In genomic region chr17:77148109-77148958, GRCh38 we compare ENCODE assay signal across 16 cellular contexts. TPM values are rescaled to one million over a fixed set of nuclear protein-coding genes. Genes with fewer than 3 reads are reported as not detected.
DNase-seq lines count a peak whose midpoint lies in the region; ATAC-seq and TF ChIP-seq lines count a peak whose summit lies in the region.
"Had no signal": no experiment of that assay in that cellular context is flagged by ENCODE, and none has a peak within 500 bp of the region (broad histone marks: within the 10 kb centered on the region; RNA-seq: fewer than 3 reads in every experiment).

No MANE protein-coding gene starts in this region.

- ATAC-seq in memory B cell (ENCODE audit: low read depth) (no peak), HG02678 (IDR thresholded peaks at IDR 0.05; ENCODE audit: unreplicated experiment) (no peak), GM18861 (IDR thresholded peaks at IDR 0.05; ENCODE audit: unreplicated experiment) (no peak), omental fat pad (ENCODE audit: low FRiP score) (no peak), HG03432 (IDR thresholded peaks at IDR 0.05; ENCODE audit: unreplicated experiment) (no peak)
- ATAC-seq: PC-3 had no signal

- H3K27me3 ChIP-seq in KMS-11 (ENCODE audit: insufficient read depth, low read depth), result no peaks in the 10 kb centered on the region

- H3K4me1 Mint-ChIP-seq in dendritic cell treated with granulocyte-macrophage colony-stimulating factor and Interleukin-4, amounts not matched to agents 40 ng/mL and 50 ng/mL, for 4 days (ENCODE audit: low read depth), result peaks cover 69% of the 10 kb centered on the region
- peaks cover 47% of the 10 kb centered on the region for H3K4me1 Mint-ChIP-seq in memory B cell

- H3K4me2 ChIP-seq in KMS-11, result peak overlapping the region; percentile 53

- no peak overlapping the region for H3K9ac ChIP-seq in KMS-11

- intact Hi-C loops in dendritic cell treated with granulocyte-macrophage colony-stimulating factor and Interleukin-4, amounts not matched to agents 40 ng/mL and 50 ng/mL, for 4 days (cut with micrococcal nuclease), result no loop called here

- no peaks in the 10 kb centered on the region for H3K27me3 Mint-ChIP-seq in dendritic cell treated with granulocyte-macrophage colony-stimulating factor and Interleukin-4, amounts not matched to agents 40 ng/mL and 50 ng/mL, for 4 days
- no peaks in the 10 kb centered on the region for H3K27me3 Mint-ChIP-seq in memory B cell
- H3K27me3 Mint-ChIP-seq: activated CD4-positive, alpha-beta memory T cell treated with anti-CD3 and anti-CD28 coated beads, Interleukin-2, amount 10 ng/mL, durations not matched to agents 7 days and 5 days; stimulated activated memory B cell treated with anti-CD40 and anti-IgM and Interleukin-4, amounts not matched to agents 10 μg/mL and 1 μg/mL and 100 μg/mL, for 72 hours had no signal

- H3K27ac Mint-ChIP-seq in dendritic cell treated with granulocyte-macrophage colony-stimulating factor and Interleukin-4, amounts not matched to agents 40 ng/mL and 50 ng/mL, for 4 days, result peak overlapping the region; percentile 6
- peak overlapping the region; percentile 59 for H3K27ac Mint-ChIP-seq in memory B cell
- H3K27ac Mint-ChIP-seq: activated CD4-positive, alpha-beta memory T cell treated with anti-CD3 and anti-CD28 coated beads, Interleukin-2, amount 10 ng/mL, durations not matched to agents 7 days and 5 days; activated naive CD4-positive, alpha-beta T cell treated with anti-CD3 and anti-CD28 coated beads for 36 hours had no signal

- H3K36me3 Mint-ChIP-seq in dendritic cell treated with granulocyte-macrophage colony-stimulating factor and Interleukin-4, amounts not matched to agents 40 ng/mL and 50 ng/mL, for 4 days (ENCODE audit: low read depth), result peaks cover 93% of the 10 kb centered on the region
- peaks cover 35% of the 10 kb centered on the region for H3K36me3 Mint-ChIP-seq in memory B cell

- H3K4me3 ChIP-seq in KMS-11 (IDR thresholded peaks at IDR 0.05; ENCODE audit: insufficient read depth, low read depth, low read length), result no peak overlapping the region

- no peak overlapping the region for H3K4me3 Mint-ChIP-seq in dendritic cell treated with granulocyte-macrophage colony-stimulating factor and Interleukin-4, amounts not matched to agents 40 ng/mL and 50 ng/mL, for 4 days
- no peak overlapping the region for H3K4me3 Mint-ChIP-seq in memory B cell
- H3K4me3 Mint-ChIP-seq: activated CD4-positive, alpha-beta memory T cell treated with anti-CD3 and anti-CD28 coated beads, Interleukin-2, amount 10 ng/mL, durations not matched to agents 7 days and 5 days; activated naive CD4-positive, alpha-beta T cell treated with anti-CD3 and anti-CD28 coated beads for 36 hours had no signal

- no peak overlapping the region for H2AFZ ChIP-seq in KMS-11 (ENCODE audit: low read depth)

- DNase-seq in memory B cell (ENCODE audit: low spot score in 2 of 2), result no peak
- DNase-seq in substantia nigra (lab: John Stamatoyannopoulos, UW), result no peak
- DNase-seq in omental fat pad (ENCODE audit: low spot score), result no peak
- DNase-seq: activated CD4-positive, alpha-beta memory T cell treated with anti-CD3 and anti-CD28 coated beads, Interleukin-2, amount 10 ng/mL, durations not matched to agents 7 days and 5 days; activated naive CD4-positive, alpha-beta T cell treated with anti-CD3 and anti-CD28 coated beads for 36 hours; GF-D8; KG1; PC-3; stimulated activated CD4-positive, alpha-beta T cell treated with anti-CD3 and anti-CD28 coated beads, Interleukin-2, amount 100 ng/mL, for 24 hours; T-helper 9 cell had no signal

- no peaks in the 10 kb centered on the region for H3K9me3 Mint-ChIP-seq in dendritic cell treated with granulocyte-macrophage colony-stimulating factor and Interleukin-4, amounts not matched to agents 40 ng/mL and 50 ng/mL, for 4 days
- no peaks in the 10 kb centered on the region for H3K9me3 Mint-ChIP-seq in memory B cell
- H3K9me3 Mint-ChIP-seq: activated CD4-positive, alpha-beta memory T cell treated with anti-CD3 and anti-CD28 coated beads, Interleukin-2, amount 10 ng/mL, durations not matched to agents 7 days and 5 days; activated naive CD4-positive, alpha-beta T cell treated with anti-CD3 and anti-CD28 coated beads for 36 hours; stimulated activated memory B cell treated with anti-CD40 and anti-IgM and Interleukin-4, amounts not matched to agents 10 μg/mL and 1 μg/mL and 100 μg/mL, for 72 hours had no signal

- no peak for TF ChIP-seq CTCF in KMS-11 (conservative IDR thresholded peaks at IDR 0.05; ENCODE audit: low read depth, low read length)
- TF ChIP-seq CTCF in omental fat pad (IDR thresholded peaks at IDR 0.05), result no peak

- H3K27ac ChIP-seq in KMS-11 (peak overlapping the region; percentile 27; the same call in 1 of the 2 replicates), substantia nigra (ENCODE audit: low read depth, low read length, poor library complexity, severe bottlenecking) (peak overlapping the region; percentile 54)

- H3K36me3 ChIP-seq in KMS-11 (ENCODE audit: insufficient read depth), result no peaks in the 10 kb centered on the region; the same call in 1 of the 2 replicates

- no peaks in the 10 kb centered on the region; the same call in 1 of the 2 replicates for H4K20me1 ChIP-seq in KMS-11 (ENCODE audit: insufficient read depth)

- peaks cover 59% of the 10 kb centered on the region; the same call in 1 of the 2 replicates for H3K79me2 ChIP-seq in KMS-11 (ENCODE audit: insufficient read depth, low read depth)

- peaks cover 62% of the 10 kb centered on the region for H3K4me1 ChIP-seq in KMS-11 (ENCODE audit: low read depth, poor library complexity, severe bottlenecking)

RNA-seq across cellular contexts. Expression of gene SEC14L1, which starts 7.6 kb away (rescaled TPM):
- 100 to 1,000 TPM in 3 of 4 donors, 10 to 100 TPM in 1; 72.8 to 330 (median 113) TPM for total RNA-seq in omental fat pad
